7 cellular contexts compared by ENCODE assay signal in genomic region chr5:112757468-112758208, GRCh38. TPM values are rescaled to one million over a fixed set of nuclear protein-coding genes. Genes with fewer than 3 reads are reported as not detected.
DNase-seq lines count a peak whose midpoint lies in the region; ATAC-seq, FAIRE-seq and TF ChIP-seq lines count a peak whose summit lies in the region.

No MANE protein-coding gene starts in this region.

- no peak for TF ChIP-seq POLR2A in Peyer's patch (IDR thresholded peaks at IDR 0.05)
- no peak for TF ChIP-seq POLR2A in uterus (IDR thresholded peaks at IDR 0.05)

- TF ChIP-seq CTCF in Peyer's patch (IDR thresholded peaks at IDR 0.05): peak; percentile 57 to 91 (median 84)
- TF ChIP-seq CTCF in uterus (IDR thresholded peaks at IDR 0.05): peak; percentile 81 to 86 (median 83)

- H3K9ac ChIP-seq in HUES6 (ENCODE audit: low read length): no peak overlapping the region

- H3K4me1 ChIP-seq in HUES6 (ENCODE audit: control insufficient read depth, insufficient read depth, low read length) (no peaks in the 10 kb centered on the region; the same call in 1 of the 2 replicates), Peyer's patch (no peaks in the 10 kb centered on the region), uterus (no peaks in the 10 kb centered on the region)

- H3K36me3 ChIP-seq in HUES6 (ENCODE audit: control insufficient read depth, insufficient read depth, low read length) (peaks cover 9% of the 10 kb centered on the region), Peyer's patch (no peaks in the 10 kb centered on the region), uterus (no peaks in the 10 kb centered on the region)

- H3K27ac ChIP-seq in HUES6 (ENCODE audit: low read depth, low read length) (peak overlapping the region; percentile 44; the same call in 1 of the 2 replicates), Peyer's patch (no peak overlapping the region), uterus (peak overlapping the region; percentile 49 to 69)

- FAIRE-seq in G401.6 (lab: Jason Lieb, UNC): peak; percentile 98

- H3K9me3 ChIP-seq in HUES6 (ENCODE audit: control insufficient read depth, insufficient read depth, low read depth, low read length) (no peaks in the 10 kb centered on the region), Peyer's patch (no peaks in the 10 kb centered on the region), uterus (no peaks in the 10 kb centered on the region)

- no peaks in the 10 kb centered on the region for H3K27me3 ChIP-seq in HUES6 (ENCODE audit: control insufficient read depth, insufficient read depth, low read length)
- H3K27me3 ChIP-seq in Peyer's patch: no peaks in the 10 kb centered on the region
- H3K27me3 ChIP-seq in uterus: no peaks in the 10 kb centered on the region

- DNase-seq in Peyer's patch (no peak), dedifferentiated amniotic fluid mesenchymal stem cell (ENCODE audit: extremely low spot score) (peak; percentile 87), lung microvascular endothelial cell (ENCODE audit: low read depth in 2 of 2) (peak; percentile 70 to 76), uterus (no peak)

- H3K4me3 ChIP-seq in HUES6 (ENCODE audit: low read depth, low read length) (no peak overlapping the region), Peyer's patch (no peak overlapping the region), uterus (no peak overlapping the region)

- peak; percentile 91 for ATAC-seq in GM21528 (IDR thresholded peaks at IDR 0.05; ENCODE audit: low FRiP score, unreplicated experiment)

- intact Hi-C loops in uterus (cut with DNase I; ENCODE audit: low total_unique reads): no loop called here

RNA-seq across cellular contexts. Expression of gene APC, which starts 20.0 kb away (rescaled TPM):
- total RNA-seq in Peyer's patch (100 to 1,000 TPM in 2 of 4 donors, 10 to 100 TPM in 2; 71.0 to 148 (median 106) TPM), lung microvascular endothelial cell (38.4 and 62.9 TPM in 2 replicates), uterus (100 to 1,000 TPM in 2 of 4 donors, 10 to 100 TPM in 2; 45.4 to 132 (median 91.7) TPM)

Comparison
In these comparisons a context has a peak if more than half of its experiments do, and no peak if none do; other contexts are left out.
1. H3K27ac ChIP-seq: peak in HUES6 (single experiment) and uterus (2 of 2); none in Peyer's patch (0 of 4).
2. DNase-seq: peak in dedifferentiated amniotic fluid mesenchymal stem cell (single experiment) and lung microvascular endothelial cell (2 of 2); none in Peyer's patch (0 of 3) and uterus (0 of 2).